ENCODE assay signal across 1 cellular context in the genomic region with DNA sequence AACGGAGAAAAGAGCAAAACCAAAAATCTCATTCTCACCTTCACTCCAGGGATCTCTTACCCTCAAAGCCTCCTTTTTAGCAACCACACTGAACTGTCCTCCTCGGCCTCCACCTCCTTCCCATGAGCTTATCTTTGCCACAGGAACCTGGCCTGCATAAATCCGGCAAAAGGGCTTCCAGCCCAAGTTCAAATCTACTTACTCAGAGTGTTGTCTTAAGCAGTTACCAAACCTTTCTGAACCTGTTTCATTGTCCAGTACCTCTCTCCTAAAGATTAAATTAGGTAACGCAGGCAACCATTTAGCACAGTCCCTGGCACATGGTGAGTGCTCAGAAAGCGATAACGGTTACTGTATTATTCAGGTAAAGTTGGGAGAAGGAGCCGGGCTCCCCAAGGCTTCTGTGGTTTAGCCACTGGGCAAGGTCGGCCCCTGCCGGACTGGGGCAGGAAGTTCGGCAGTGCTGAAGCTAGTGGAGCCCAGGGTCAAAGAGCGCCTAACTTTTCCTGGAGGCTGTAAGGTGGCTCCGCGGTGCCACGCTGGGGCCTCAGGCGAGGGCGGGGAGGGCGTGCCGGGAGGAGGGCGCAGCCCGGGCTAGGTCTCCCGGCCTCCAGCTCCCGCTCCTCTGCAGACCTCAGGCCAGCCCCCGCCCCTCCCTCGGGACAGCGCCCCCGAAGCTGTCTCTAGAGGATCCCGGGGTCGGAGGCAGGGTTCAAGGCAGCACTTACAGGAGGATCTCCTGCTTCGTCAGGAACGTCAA.
TF ChIP-seq lines count a peak whose summit lies in the region.

No MANE protein-coding gene starts in this region.

TF ChIP-seq in HepG2, 621 proteins besides CTCF, POLR2A, EP300 and RAD21 (continued from another document and continues in another):
- TF ChIP-seq, protein P1, sequence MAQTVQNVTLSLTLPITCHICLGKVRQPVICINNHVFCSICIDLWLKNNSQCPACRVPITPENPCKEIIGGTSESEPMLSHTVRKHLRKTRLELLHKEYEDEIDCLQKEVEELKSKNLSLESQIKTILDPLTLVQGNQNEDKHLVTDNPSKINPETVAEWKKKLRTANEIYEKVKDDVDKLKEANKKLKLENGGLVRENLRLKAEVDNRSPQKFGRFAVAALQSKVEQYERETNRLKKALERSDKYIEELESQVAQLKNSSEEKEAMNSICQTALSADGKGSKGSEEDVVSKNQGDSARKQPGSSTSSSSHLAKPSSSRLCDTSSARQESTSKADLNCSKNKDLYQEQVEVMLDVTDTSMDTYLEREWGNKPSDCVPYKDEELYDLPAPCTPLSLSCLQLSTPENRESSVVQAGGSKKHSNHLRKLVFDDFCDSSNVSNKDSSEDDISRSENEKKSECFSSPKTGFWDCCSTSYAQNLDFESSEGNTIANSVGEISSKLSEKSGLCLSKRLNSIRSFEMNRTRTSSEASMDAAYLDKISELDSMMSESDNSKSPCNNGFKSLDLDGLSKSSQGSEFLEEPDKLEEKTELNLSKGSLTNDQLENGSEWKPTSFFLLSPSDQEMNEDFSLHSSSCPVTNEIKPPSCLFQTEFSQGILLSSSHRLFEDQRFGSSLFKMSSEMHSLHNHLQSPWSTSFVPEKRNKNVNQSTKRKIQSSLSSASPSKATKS (CRISPR knock-in tag; IDR thresholded peaks at IDR 0.05) = no peak
- TF ChIP-seq, protein P2, sequence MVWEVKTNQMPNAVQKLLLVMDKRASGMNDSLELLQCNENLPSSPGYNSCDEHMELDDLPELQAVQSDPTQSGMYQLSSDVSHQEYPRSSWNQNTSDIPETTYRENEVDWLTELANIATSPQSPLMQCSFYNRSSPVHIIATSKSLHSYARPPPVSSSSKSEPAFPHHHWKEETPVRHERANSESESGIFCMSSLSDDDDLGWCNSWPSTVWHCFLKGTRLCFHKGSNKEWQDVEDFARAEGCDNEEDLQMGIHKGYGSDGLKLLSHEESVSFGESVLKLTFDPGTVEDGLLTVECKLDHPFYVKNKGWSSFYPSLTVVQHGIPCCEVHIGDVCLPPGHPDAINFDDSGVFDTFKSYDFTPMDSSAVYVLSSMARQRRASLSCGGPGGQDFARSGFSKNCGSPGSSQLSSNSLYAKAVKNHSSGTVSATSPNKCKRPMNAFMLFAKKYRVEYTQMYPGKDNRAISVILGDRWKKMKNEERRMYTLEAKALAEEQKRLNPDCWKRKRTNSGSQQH (CRISPR knock-in tag; IDR thresholded peaks at IDR 0.05; ENCODE audit: low read depth) = peak; percentile 16; the same call in 1 of the 2 replicates
- peak; percentile 41; the same call in 1 of the 2 replicates for TF ChIP-seq TARDBP (CRISPR knock-in tag; IDR thresholded peaks at IDR 0.05)
- peak; percentile 63; the same call in 1 of the 2 replicates for TF ChIP-seq KDM2A (CRISPR knock-in tag; IDR thresholded peaks at IDR 0.05; ENCODE audit: borderline replicate concordance, low read depth)
- TF ChIP-seq ZNF12 (CRISPR knock-in tag; IDR thresholded peaks at IDR 0.05) = no peak
- TF ChIP-seq, protein P3, sequence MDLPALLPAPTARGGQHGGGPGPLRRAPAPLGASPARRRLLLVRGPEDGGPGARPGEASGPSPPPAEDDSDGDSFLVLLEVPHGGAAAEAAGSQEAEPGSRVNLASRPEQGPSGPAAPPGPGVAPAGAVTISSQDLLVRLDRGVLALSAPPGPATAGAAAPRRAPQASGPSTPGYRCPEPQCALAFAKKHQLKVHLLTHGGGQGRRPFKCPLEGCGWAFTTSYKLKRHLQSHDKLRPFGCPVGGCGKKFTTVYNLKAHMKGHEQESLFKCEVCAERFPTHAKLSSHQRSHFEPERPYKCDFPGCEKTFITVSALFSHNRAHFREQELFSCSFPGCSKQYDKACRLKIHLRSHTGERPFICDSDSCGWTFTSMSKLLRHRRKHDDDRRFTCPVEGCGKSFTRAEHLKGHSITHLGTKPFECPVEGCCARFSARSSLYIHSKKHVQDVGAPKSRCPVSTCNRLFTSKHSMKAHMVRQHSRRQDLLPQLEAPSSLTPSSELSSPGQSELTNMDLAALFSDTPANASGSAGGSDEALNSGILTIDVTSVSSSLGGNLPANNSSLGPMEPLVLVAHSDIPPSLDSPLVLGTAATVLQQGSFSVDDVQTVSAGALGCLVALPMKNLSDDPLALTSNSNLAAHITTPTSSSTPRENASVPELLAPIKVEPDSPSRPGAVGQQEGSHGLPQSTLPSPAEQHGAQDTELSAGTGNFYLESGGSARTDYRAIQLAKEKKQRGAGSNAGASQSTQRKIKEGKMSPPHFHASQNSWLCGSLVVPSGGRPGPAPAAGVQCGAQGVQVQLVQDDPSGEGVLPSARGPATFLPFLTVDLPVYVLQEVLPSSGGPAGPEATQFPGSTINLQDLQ (CRISPR knock-in tag; IDR thresholded peaks at IDR 0.05) = no peak
- TF ChIP-seq, protein P4, sequence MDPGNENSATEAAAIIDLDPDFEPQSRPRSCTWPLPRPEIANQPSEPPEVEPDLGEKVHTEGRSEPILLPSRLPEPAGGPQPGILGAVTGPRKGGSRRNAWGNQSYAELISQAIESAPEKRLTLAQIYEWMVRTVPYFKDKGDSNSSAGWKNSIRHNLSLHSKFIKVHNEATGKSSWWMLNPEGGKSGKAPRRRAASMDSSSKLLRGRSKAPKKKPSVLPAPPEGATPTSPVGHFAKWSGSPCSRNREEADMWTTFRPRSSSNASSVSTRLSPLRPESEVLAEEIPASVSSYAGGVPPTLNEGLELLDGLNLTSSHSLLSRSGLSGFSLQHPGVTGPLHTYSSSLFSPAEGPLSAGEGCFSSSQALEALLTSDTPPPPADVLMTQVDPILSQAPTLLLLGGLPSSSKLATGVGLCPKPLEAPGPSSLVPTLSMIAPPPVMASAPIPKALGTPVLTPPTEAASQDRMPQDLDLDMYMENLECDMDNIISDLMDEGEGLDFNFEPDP (CRISPR knock-in tag; conservative IDR thresholded peaks at IDR 0.05) = no peak
- 0 out of 2 replicates have a peak, but pooled peaks have one; percentile 4 for TF ChIP-seq ZNF143 (CRISPR knock-in tag; IDR thresholded peaks at IDR 0.05)
- TF ChIP-seq SMAD3 (CRISPR knock-in tag; IDR thresholded peaks at IDR 0.05) = no peak
- TF ChIP-seq, protein P5, sequence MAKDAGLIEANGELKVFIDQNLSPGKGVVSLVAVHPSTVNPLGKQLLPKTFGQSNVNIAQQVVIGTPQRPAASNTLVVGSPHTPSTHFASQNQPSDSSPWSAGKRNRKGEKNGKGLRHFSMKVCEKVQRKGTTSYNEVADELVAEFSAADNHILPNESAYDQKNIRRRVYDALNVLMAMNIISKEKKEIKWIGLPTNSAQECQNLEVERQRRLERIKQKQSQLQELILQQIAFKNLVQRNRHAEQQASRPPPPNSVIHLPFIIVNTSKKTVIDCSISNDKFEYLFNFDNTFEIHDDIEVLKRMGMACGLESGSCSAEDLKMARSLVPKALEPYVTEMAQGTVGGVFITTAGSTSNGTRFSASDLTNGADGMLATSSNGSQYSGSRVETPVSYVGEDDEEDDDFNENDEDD (CRISPR knock-in tag; IDR thresholded peaks at IDR 0.05; ENCODE audit: borderline replicate concordance) = peak; percentile 65; the same call in 1 of the 2 replicates
- TF ChIP-seq NR2F6 (IDR thresholded peaks at IDR 0.05) = peak; percentile 54; the same call in 1 of the 2 replicates
- peak; percentile 84 for TF ChIP-seq NR2F6 (CRISPR knock-in tag; IDR thresholded peaks at IDR 0.05)
- TF ChIP-seq, protein P6, sequence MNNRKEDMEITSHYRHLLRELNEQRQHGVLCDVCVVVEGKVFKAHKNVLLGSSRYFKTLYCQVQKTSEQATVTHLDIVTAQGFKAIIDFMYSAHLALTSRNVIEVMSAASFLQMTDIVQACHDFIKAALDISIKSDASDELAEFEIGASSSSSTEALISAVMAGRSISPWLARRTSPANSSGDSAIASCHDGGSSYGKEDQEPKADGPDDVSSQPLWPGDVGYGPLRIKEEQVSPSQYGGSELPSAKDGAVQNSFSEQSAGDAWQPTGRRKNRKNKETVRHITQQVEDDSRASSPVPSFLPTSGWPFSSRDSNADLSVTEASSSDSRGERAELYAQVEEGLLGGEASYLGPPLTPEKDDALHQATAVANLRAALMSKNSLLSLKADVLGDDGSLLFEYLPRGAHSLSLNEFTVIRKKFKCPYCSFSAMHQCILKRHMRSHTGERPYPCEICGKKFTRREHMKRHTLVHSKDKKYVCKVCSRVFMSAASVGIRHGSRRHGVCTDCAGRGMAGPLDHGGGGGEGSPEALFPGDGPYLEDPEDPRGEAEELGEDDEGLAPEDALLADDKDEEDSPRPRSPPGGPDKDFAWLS (CRISPR knock-in tag; IDR thresholded peaks at IDR 0.05; ENCODE audit: borderline replicate concordance) = no peak
- 0 out of 2 replicates have a peak, but pooled peaks have one; percentile 45 for TF ChIP-seq ZNF234 (CRISPR knock-in tag; conservative IDR thresholded peaks at IDR 0.05)
- no peak for TF ChIP-seq JDP2 (CRISPR knock-in tag; IDR thresholded peaks at IDR 0.05; ENCODE audit: borderline replicate concordance)
- TF ChIP-seq, protein P7, sequence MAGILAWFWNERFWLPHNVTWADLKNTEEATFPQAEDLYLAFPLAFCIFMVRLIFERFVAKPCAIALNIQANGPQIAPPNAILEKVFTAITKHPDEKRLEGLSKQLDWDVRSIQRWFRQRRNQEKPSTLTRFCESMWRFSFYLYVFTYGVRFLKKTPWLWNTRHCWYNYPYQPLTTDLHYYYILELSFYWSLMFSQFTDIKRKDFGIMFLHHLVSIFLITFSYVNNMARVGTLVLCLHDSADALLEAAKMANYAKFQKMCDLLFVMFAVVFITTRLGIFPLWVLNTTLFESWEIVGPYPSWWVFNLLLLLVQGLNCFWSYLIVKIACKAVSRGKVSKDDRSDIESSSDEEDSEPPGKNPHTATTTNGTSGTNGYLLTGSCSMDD (CRISPR knock-in tag; IDR thresholded peaks at IDR 0.05) = no peak
- TF ChIP-seq ZNF331 (CRISPR knock-in tag; IDR thresholded peaks at IDR 0.05) = peak; percentile 18; the same call in 1 of the 2 replicates
- no peak for TF ChIP-seq ZNF138 (CRISPR knock-in tag; IDR thresholded peaks at IDR 0.05; ENCODE audit: low read depth)
- no peak for TF ChIP-seq MED8 (CRISPR knock-in tag; IDR thresholded peaks at IDR 0.05; ENCODE audit: insufficient replicate concordance)
- peak; percentile 59; the same call in 1 of the 2 replicates for TF ChIP-seq ZNF746 (CRISPR knock-in tag; IDR thresholded peaks at IDR 0.05)
- TF ChIP-seq, protein P8, sequence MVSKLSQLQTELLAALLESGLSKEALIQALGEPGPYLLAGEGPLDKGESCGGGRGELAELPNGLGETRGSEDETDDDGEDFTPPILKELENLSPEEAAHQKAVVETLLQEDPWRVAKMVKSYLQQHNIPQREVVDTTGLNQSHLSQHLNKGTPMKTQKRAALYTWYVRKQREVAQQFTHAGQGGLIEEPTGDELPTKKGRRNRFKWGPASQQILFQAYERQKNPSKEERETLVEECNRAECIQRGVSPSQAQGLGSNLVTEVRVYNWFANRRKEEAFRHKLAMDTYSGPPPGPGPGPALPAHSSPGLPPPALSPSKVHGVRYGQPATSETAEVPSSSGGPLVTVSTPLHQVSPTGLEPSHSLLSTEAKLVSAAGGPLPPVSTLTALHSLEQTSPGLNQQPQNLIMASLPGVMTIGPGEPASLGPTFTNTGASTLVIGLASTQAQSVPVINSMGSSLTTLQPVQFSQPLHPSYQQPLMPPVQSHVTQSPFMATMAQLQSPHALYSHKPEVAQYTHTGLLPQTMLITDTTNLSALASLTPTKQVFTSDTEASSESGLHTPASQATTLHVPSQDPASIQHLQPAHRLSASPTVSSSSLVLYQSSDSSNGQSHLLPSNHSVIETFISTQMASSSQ (IDR thresholded peaks at IDR 0.05; ENCODE audit: low read depth) = no peak
- TF ChIP-seq, protein P8 (CRISPR knock-in tag; IDR thresholded peaks at IDR 0.05; ENCODE audit: borderline replicate concordance) = 0 out of 2 replicates have a peak, but pooled peaks have one; percentile 32
- peak; percentile 65; the same call in 1 of the 2 replicates for TF ChIP-seq ZSCAN9 (CRISPR knock-in tag; IDR thresholded peaks at IDR 0.05; ENCODE audit: borderline replicate concordance)
- TF ChIP-seq, protein P9, sequence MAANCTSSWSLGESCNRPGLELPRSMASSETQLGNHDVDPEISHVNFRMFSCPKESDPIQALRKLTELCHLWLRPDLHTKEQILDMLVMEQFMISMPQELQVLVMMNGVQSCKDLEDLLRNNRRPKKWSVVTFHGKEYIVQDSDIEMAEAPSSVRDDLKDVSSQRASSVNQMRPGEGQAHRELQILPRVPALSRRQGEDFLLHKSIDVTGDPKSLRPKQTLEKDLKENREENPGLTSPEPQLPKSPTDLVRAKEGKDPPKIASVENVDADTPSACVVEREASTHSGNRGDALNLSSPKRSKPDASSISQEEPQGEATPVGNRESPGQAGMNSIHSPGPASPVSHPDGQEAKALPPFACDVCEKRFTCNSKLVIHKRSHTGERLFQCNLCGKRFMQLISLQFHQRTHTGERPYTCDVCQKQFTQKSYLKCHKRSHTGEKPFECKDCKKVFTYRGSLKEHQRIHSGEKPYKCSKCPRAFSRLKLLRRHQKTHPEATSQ (CRISPR knock-in tag; IDR thresholded peaks at IDR 0.05; ENCODE audit: borderline replicate concordance) = no peak
- TF ChIP-seq, protein P10, sequence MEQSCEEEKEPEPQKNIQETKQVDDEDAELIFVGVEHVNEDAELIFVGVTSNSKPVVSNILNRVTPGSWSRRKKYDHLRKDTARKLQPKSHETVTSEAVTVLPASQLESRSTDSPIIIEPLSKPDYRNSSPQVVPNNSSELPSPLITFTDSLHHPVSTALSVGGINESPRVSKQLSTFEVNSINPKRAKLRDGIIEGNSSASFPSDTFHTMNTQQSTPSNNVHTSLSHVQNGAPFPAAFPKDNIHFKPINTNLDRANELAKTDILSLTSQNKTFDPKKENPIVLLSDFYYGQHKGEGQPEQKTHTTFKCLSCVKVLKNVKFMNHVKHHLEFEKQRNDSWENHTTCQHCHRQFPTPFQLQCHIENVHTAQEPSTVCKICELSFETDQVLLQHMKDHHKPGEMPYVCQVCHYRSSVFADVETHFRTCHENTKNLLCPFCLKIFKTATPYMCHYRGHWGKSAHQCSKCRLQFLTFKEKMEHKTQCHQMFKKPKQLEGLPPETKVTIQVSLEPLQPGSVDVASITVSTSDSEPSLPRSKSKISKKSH (CRISPR knock-in tag; IDR thresholded peaks at IDR 0.05; ENCODE audit: borderline replicate concordance) = 0 out of 2 replicates have a peak, but pooled peaks have one; percentile 41
- peak; percentile 80 for TF ChIP-seq HNF4A (CRISPR knock-in tag; IDR thresholded peaks at IDR 0.05)
